Comparison of ENCODE assay signal across 1 cellular context in genomic region chr3:76566904-76567303, GRCh38.
TF ChIP-seq lines count a peak whose summit lies in the region.

No MANE protein-coding gene starts in this region.

TF ChIP-seq in A549, 52 proteins besides CTCF, POLR2A, EP300 and RAD21 (continued from another document):
- TF ChIP-seq, protein P1, sequence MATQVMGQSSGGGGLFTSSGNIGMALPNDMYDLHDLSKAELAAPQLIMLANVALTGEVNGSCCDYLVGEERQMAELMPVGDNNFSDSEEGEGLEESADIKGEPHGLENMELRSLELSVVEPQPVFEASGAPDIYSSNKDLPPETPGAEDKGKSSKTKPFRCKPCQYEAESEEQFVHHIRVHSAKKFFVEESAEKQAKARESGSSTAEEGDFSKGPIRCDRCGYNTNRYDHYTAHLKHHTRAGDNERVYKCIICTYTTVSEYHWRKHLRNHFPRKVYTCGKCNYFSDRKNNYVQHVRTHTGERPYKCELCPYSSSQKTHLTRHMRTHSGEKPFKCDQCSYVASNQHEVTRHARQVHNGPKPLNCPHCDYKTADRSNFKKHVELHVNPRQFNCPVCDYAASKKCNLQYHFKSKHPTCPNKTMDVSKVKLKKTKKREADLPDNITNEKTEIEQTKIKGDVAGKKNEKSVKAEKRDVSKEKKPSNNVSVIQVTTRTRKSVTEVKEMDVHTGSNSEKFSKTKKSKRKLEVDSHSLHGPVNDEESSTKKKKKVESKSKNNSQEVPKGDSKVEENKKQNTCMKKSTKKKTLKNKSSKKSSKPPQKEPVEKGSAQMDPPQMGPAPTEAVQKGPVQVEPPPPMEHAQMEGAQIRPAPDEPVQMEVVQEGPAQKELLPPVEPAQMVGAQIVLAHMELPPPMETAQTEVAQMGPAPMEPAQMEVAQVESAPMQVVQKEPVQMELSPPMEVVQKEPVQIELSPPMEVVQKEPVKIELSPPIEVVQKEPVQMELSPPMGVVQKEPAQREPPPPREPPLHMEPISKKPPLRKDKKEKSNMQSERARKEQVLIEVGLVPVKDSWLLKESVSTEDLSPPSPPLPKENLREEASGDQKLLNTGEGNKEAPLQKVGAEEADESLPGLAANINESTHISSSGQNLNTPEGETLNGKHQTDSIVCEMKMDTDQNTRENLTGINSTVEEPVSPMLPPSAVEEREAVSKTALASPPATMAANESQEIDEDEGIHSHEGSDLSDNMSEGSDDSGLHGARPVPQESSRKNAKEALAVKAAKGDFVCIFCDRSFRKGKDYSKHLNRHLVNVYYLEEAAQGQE (IDR thresholded peaks at IDR 0.05), result no peak
- TF ChIP-seq, protein P2, sequence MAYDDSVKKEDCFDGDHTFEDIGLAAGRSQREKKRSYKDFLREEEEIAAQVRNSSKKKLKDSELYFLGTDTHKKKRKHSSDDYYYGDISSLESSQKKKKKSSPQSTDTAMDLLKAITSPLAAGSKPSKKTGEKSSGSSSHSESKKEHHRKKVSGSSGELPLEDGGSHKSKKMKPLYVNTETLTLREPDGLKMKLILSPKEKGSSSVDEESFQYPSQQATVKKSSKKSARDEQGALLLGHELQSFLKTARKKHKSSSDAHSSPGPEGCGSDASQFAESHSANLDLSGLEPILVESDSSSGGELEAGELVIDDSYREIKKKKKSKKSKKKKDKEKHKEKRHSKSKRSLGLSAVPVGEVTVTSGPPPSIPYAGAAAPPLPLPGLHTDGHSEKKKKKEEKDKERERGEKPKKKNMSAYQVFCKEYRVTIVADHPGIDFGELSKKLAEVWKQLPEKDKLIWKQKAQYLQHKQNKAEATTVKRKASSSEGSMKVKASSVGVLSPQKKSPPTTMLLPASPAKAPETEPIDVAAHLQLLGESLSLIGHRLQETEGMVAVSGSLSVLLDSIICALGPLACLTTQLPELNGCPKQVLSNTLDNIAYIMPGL (CRISPR knock-in tag; IDR thresholded peaks at IDR 0.05; ENCODE audit: borderline replicate concordance), result no peak
- peak; percentile 49 for TF ChIP-seq MAFK (IDR thresholded peaks at IDR 0.05; ENCODE audit: partially characterized antibody)
